Comparison of ENCODE assay signal across 8 cellular contexts in the genomic region with DNA sequence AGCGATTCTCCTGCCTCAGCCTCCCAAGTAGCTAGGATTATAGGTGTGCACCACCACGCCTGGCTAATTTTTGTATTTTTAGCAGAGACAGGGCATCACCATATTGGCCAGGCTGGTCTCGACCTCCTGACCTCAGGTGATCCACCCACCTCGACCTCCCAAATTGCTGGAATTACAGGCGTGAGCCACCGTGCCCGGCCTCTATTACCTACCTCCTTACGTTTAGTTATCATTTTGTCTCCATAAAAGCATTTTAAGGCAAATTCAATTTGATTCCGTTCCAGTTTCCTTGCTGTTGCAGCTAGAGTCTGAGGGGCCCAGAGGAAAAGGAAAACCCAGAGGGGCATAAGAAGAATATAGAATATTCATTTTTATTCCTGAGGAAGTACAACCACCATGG. TPM values are rescaled to one million over a fixed set of nuclear protein-coding genes. Genes with fewer than 3 reads are reported as not detected.
DNase-seq lines count a peak whose midpoint lies in the region; ATAC-seq and TF ChIP-seq lines count a peak whose summit lies in the region.

No MANE protein-coding gene starts in this region.

- H3K4me3 Mint-ChIP-seq in T-cell: peak overlapping the region; percentile 93 to 100 (median 100)

- H3K36me3 ChIP-seq in GM06990 (ENCODE audit: control insufficient read depth, insufficient read depth, low read length): no peaks in the 10 kb centered on the region

- DNase-seq in GM06990 (ENCODE audit: extremely low read depth, insufficient read length) (no peak), T-cell (no peak), fibroblast of the aortic adventitia (ENCODE audit: low read depth) (no peak), retinal pigment epithelial cell (ENCODE audit: low read depth) (no peak), retina (no peak), HuH-7 (ENCODE audit: low spot score) (no peak), NCI-H2227 (lab: John Stamatoyannopoulos, UW; ENCODE audit: unreplicated experiment) (no peak)
- DNase-seq in activated effector memory CD4-positive, alpha-beta T cell treated with Interleukin-2 at 50 U/mL for 16 hours: no peak

- POLR2A ChIA-PET in T-cell (lab: Charles Lee): interaction anchor here in 1 of 2 donors (0.7 to 1.1 kb wide), 3 partner anchors 88 to 440 kb away, joined by 3 to 5 read pairs (median 3); a partner anchor contains a TSS

- no peak for ATAC-seq in T-cell (replicated peaks in 1 of 4)

- CTCF ChIA-PET in T-cell (lab: Charles Lee): interaction anchor here (0.6 to 3.8 kb wide), 8 partner anchors 8 to 656 kb away, joined by 3 to 21 read pairs (median 8); a partner anchor contains a TSS

- peaks cover 42 to 47% (median 45%) of the 10 kb centered on the region in 3 donors for H3K4me1 Mint-ChIP-seq in T-cell

- H3K4me3 ChIP-seq in GM06990 (replicated peaks; ENCODE audit: low read depth, low read length) (peak overlapping the region; percentile 52), fibroblast of the aortic adventitia (ENCODE audit: low read depth, low read length) (peak overlapping the region; percentile 53), retinal pigment epithelial cell (ENCODE audit: low read length) (peak overlapping the region; percentile 52)

- H3K36me3 Mint-ChIP-seq in T-cell: peaks cover 9% of the 10 kb centered on the region

- TF ChIP-seq CTCF in GM06990 (IDR thresholded peaks at IDR 0.05; ENCODE audit: insufficient read depth, low read length, poor library complexity, severe bottlenecking) (no peak), fibroblast of the aortic adventitia (IDR thresholded peaks at IDR 0.05; ENCODE audit: insufficient read depth, low read length) (no peak), retinal pigment epithelial cell (conservative IDR thresholded peaks at IDR 0.05; ENCODE audit: low read depth, low read length) (no peak)

- H3K27ac Mint-ChIP-seq in T-cell: peak overlapping the region; percentile 91 to 94

- no peaks in the 10 kb centered on the region for H3K27me3 Mint-ChIP-seq in T-cell

- no peaks in the 10 kb centered on the region for H3K27me3 ChIP-seq in GM06990 (replicated peaks; ENCODE audit: control insufficient read depth, insufficient read depth, low read length)

- no peaks in the 10 kb centered on the region for H3K9me3 Mint-ChIP-seq in T-cell

RNA-seq across cellular contexts. Expression of a gene that starts 0.6 kb away (rescaled TPM):
- total RNA-seq in T-cell (10 to 100 TPM; 23.5 to 30.0 (median 27.0) TPM), fibroblast of the aortic adventitia (ENCODE audit: low replicate concordance) (15.7 and 26.3 TPM in 2 replicates)
